In the genomic region with DNA sequence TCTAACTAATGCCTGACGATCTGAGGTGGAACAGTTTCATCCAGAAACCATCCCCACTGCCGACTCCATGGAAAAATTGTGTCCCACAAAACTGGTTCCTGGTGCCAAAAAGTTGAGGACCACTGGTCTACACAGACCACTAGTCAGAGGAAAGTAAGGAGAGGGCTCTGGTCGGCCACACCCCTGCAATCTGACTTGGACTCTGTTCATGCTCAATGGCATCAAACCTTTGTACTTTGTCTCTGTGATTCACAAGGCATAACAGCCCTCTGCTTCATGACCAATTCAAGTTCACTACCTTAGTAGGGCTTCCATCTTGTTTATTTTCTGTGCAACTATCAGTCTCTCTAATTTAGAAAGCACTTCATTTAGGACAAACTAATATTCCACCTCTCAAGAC, we compare ENCODE assay signal across 17 cellular contexts. TPM values are rescaled to one million over a fixed set of nuclear protein-coding genes. Genes with fewer than 3 reads are reported as not detected.
DNase-seq lines count a peak whose midpoint lies in the region; ATAC-seq and TF ChIP-seq lines count a peak whose summit lies in the region.
"Had no signal": no experiment of that assay in that cellular context is flagged by ENCODE, and none has a peak within 500 bp of the region (broad histone marks: within the 10 kb centered on the region; RNA-seq: fewer than 3 reads in every experiment).

No MANE protein-coding gene starts in this region.

- no peak overlapping the region for H3K9ac ChIP-seq in MM.1S (ENCODE audit: low read length)
- peak overlapping the region in 1 of 2 donors; percentile 14 for H3K9ac ChIP-seq in colonic mucosa (ENCODE audit: low read depth in 2 of 2, low read length in 2 of 2)
- H3K9ac ChIP-seq: BLaER1 treated with 17β-estradiol and CSF1 and Interleukin-3, amounts not matched to agents 10 nM and 100 nM had no signal

- no peaks in the 10 kb centered on the region for H3F3A ChIP-seq in MM.1S (ENCODE audit: insufficient read depth, low read length)

- 0 out of 2 replicates have a peak overlapping the region, but pooled peaks have one; percentile 19 for H2AFZ ChIP-seq in MM.1S (ENCODE audit: low read length)

- H3K36me3 ChIP-seq in MM.1S (replicated peaks; ENCODE audit: insufficient read depth, low read length) (no peaks in the 10 kb centered on the region), colonic mucosa (no peaks in the 10 kb centered on the region), mucosa of descending colon (ENCODE audit: low read depth) (no peaks in the 10 kb centered on the region), HAP-1 (replicated peaks) (no peaks in the 10 kb centered on the region)
- H3K36me3 ChIP-seq: BLaER1 treated with 17β-estradiol and CSF1 and Interleukin-3, amounts not matched to agents 10 nM and 100 nM had no signal

- no peaks in the 10 kb centered on the region for H4K20me1 ChIP-seq in MM.1S (ENCODE audit: insufficient read depth, low read length)
- H4K20me1 ChIP-seq: BLaER1 treated with 17β-estradiol and CSF1 and Interleukin-3, amounts not matched to agents 10 nM and 100 nM had no signal

- intact Hi-C loops in colonic mucosa (cut with DNase I) (no loop called here), left colon (cut with DNase I, micrococcal nuclease) (no loop called here), mucosa of descending colon (cut with DNase I, micrococcal nuclease) (no loop called here)

- no peak overlapping the region for H3K27ac ChIP-seq in MM.1S (ENCODE audit: low read length)
- H3K27ac ChIP-seq in colonic mucosa, result no peak overlapping the region
- H3K27ac ChIP-seq: BLaER1 treated with 17β-estradiol and CSF1 and Interleukin-3, amounts not matched to agents 10 nM and 100 nM; HL-60 had no signal

- H3K27me3 ChIP-seq in MM.1S (replicated peaks; ENCODE audit: insufficient read depth, low read length) (no peaks in the 10 kb centered on the region), colonic mucosa (no peaks in the 10 kb centered on the region), HAP-1 (ENCODE audit: low read depth) (no peaks in the 10 kb centered on the region)
- H3K27me3 ChIP-seq: BLaER1 treated with 17β-estradiol and CSF1 and Interleukin-3, amounts not matched to agents 10 nM and 100 nM had no signal

- in situ Hi-C loops in HAP-1 (cut with MboI; ENCODE audit: low sequenced_read_pairs), result no loop called here

- H3K79me2 ChIP-seq in MM.1S (ENCODE audit: low read length), result no peaks in the 10 kb centered on the region

- ATAC-seq in left colon, result peak; percentile 81
- peak; percentile 85 for ATAC-seq in mucosa of descending colon
- ATAC-seq in HG02970 (IDR thresholded peaks at IDR 0.05; ENCODE audit: low FRiP score, unreplicated experiment), result no peak
- ATAC-seq: HCT116 had no signal

- no peak for DNase-seq in MM.1S
- peak; percentile 56 for DNase-seq in colonic mucosa
- DNase-seq in left colon, result peak; percentile 34 to 40
- peak in 1 of 3 donors; percentile 75 for DNase-seq in mucosa of descending colon
- DNase-seq in NOMO-1 treated with dmso at 0.1 percent for 144 hours (lab: John Stamatoyannopoulos, UW; ENCODE audit: unreplicated experiment), result no peak
- no peak for DNase-seq in HAP-1 (ENCODE audit: low spot score in 2 of 2)
- DNase-seq in activated CD4-positive, alpha-beta T cell treated with anti-CD3 and anti-CD28 coated beads, Interleukin-2, amount 50 U/mL, for 48 hours, result no peak
- DNase-seq: ACHN; CD4-positive, CD25-positive, alpha-beta regulatory T cell; DMS53; GF-D8 had no signal

- no peaks in the 10 kb centered on the region for H3K4me1 ChIP-seq in MM.1S (ENCODE audit: low read length)
- no peaks in the 10 kb centered on the region for H3K4me1 ChIP-seq in colonic mucosa
- H3K4me1 ChIP-seq in mucosa of descending colon (ENCODE audit: low read depth), result no peaks in the 10 kb centered on the region
- H3K4me1 ChIP-seq in HAP-1, result no peaks in the 10 kb centered on the region

- TF ChIP-seq CTCF in MM.1S (IDR thresholded peaks at IDR 0.05; ENCODE audit: low read length), result no peak
- TF ChIP-seq CTCF in colonic mucosa (IDR thresholded peaks at IDR 0.05), result no peak
- TF ChIP-seq CTCF in mucosa of descending colon (IDR thresholded peaks at IDR 0.05), result no peak

- no peaks in the 10 kb centered on the region for H3K9me2 ChIP-seq in MM.1S (replicated peaks; ENCODE audit: insufficient read depth, low read length)

- H3K9me3 ChIP-seq in MM.1S (replicated peaks; ENCODE audit: insufficient read depth, low read length) (no peaks in the 10 kb centered on the region), colonic mucosa (no peaks in the 10 kb centered on the region), mucosa of descending colon (no peaks in the 10 kb centered on the region), HAP-1 (peaks cover 8% of the 10 kb centered on the region; the same call in 1 of the 2 replicates)

- H3K4me3 ChIP-seq in MM.1S (ENCODE audit: low read length) (no peak overlapping the region), colonic mucosa (no peak overlapping the region), mucosa of descending colon (no peak overlapping the region), HAP-1 (no peak overlapping the region)
- H3K4me3 ChIP-seq: BLaER1 treated with 17β-estradiol and CSF1 and Interleukin-3, amounts not matched to agents 10 nM and 100 nM had no signal

- no peak overlapping the region for H3K4me2 ChIP-seq in MM.1S (ENCODE audit: low read depth, low read length)
- H3K4me2 ChIP-seq: BLaER1 treated with 17β-estradiol and CSF1 and Interleukin-3, amounts not matched to agents 10 nM and 100 nM had no signal

RNA-seq across cellular contexts. Expression of gene TUBAL3, which starts 1.8 kb away (rescaled TPM):
- 10 to 100 TPM; 12.8 to 39.6 TPM for total RNA-seq in colonic mucosa
- total RNA-seq in left colon, result 10 to 100 TPM; 38.6 to 53.9 TPM
- total RNA-seq in mucosa of descending colon, result 10 to 100 TPM; 20.9 to 64.0 (median 38.7) TPM
- total RNA-seq: A172; CD4-positive, CD25-positive, alpha-beta regulatory T cell; H4 had no signal

RNA-seq across cellular contexts. Expression of gene NET1, which starts 9.6 kb away (rescaled TPM):
- total RNA-seq in colonic mucosa (100 to 1,000 TPM; 174 to 455 TPM), left colon (100 to 1,000 TPM; 307 to 355 TPM), mucosa of descending colon (100 to 1,000 TPM; 213 to 399 (median 359) TPM)

RNA-seq across cellular contexts. Expression of gene UCN3, which starts 38.0 kb away (rescaled TPM):
- total RNA-seq in colonic mucosa (1 to 10 TPM; 4.0 TPM), left colon (1 to 10 TPM; 4.5 to 6.1 TPM), mucosa of descending colon (1 to 10 TPM; 1.4 to 5.9 (median 4.8) TPM)
- total RNA-seq: A172; CD4-positive, CD25-positive, alpha-beta regulatory T cell; H4 had no signal

Comparison
In these comparisons a context has a peak if more than half of its experiments do, and no peak if none do; other contexts are left out.
1. DNase-seq: peak in colonic mucosa (single experiment) and left colon (2 of 2); none in MM.1S (single experiment), NOMO-1 treated with dmso at 0.1 percent for 144 hours (single experiment), HAP-1 (0 of 2) and activated CD4-positive, alpha-beta T cell treated with anti-CD3 and anti-CD28 coated beads, Interleukin-2, amount 50 U/mL, for 48 hours (0 of 2).